In the genomic region with DNA sequence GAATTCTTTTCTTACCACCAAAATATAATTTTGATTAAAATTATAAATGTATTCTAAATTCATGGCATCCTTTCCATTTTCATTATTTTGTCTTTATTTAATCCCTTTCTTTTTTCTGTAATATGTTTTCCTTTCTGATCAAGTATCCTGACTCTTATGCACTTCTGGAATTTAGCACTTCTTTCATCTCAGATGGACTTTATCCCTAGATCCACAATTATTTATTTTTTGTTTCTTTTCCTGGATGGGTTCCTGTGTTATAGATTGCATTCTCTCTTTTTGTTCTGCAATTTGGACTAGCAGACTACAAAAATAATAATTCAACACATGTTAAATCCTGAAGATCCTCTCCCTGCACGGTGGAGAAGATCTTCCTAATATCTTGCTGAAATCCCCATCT, we compare ENCODE assay signal across 28 cellular contexts.
"Had no signal": no experiment of that assay in that cellular context is flagged by ENCODE, and none has a peak within 500 bp of the region (broad histone marks: within the 10 kb centered on the region; RNA-seq: fewer than 3 reads in every experiment).

No MANE protein-coding gene starts in this region.

- H3K4me1 Mint-ChIP-seq: activated naive CD8-positive, alpha-beta T cell treated with anti-CD3 and anti-CD28 coated beads, Interleukin-2, amount 10 ng/mL, durations not matched to agents 7 days and 5 days had no signal

- H3K36me3 Mint-ChIP-seq: activated naive CD8-positive, alpha-beta T cell treated with anti-CD3 and anti-CD28 coated beads, Interleukin-2, amount 10 ng/mL, durations not matched to agents 7 days and 5 days; natural killer cell treated with Interleukin-12 subunit alpha and Interleukin-12 subunit beta and Interleukin-15 and Interleukin-18, amount 100 ng/mL, for 72 hours had no signal

- H3K27ac Mint-ChIP-seq: activated naive CD8-positive, alpha-beta T cell treated with anti-CD3 and anti-CD28 coated beads, Interleukin-2, amount 10 ng/mL, durations not matched to agents 7 days and 5 days; effector memory CD8-positive, alpha-beta T cell; natural killer cell treated with Interleukin-12 subunit alpha and Interleukin-12 subunit beta and Interleukin-15 and Interleukin-18, amount 100 ng/mL, for 72 hours had no signal

- H3K9me3 Mint-ChIP-seq: activated naive CD8-positive, alpha-beta T cell treated with anti-CD3 and anti-CD28 coated beads, Interleukin-2, amount 10 ng/mL, durations not matched to agents 7 days and 5 days; effector memory CD8-positive, alpha-beta T cell; natural killer cell treated with Interleukin-12 subunit alpha and Interleukin-12 subunit beta and Interleukin-15 and Interleukin-18, amount 100 ng/mL, for 72 hours had no signal

- H3K4me3 ChIP-seq: ascending aorta, coronary artery, dorsolateral prefrontal cortex, heart left ventricle, left lung, lung, mucosa of descending colon, ovary, prostate gland, spleen, suprapubic skin, tibial artery had no signal

- H3K9me3 ChIP-seq: ascending aorta, heart left ventricle, left lung, mucosa of descending colon, neutrophil, ovary, prostate gland, spleen, suprapubic skin, tibial artery had no signal

- H3K27ac ChIP-seq: ascending aorta, brain microvascular endothelial cell, coronary artery, dorsolateral prefrontal cortex, foreskin keratinocyte, heart left ventricle, left lung, neutrophil, ovary, prostate gland, spleen, suprapubic skin, tibial artery had no signal

- H3K27me3 ChIP-seq: ascending aorta, brain microvascular endothelial cell, foreskin keratinocyte, heart left ventricle, left lung, ovary, suprapubic skin, tibial artery had no signal

- H3K4me1 ChIP-seq: foreskin keratinocyte, left lung, prostate gland, spleen, suprapubic skin had no signal

- ATAC-seq: effector memory CD8-positive, alpha-beta T cell; foreskin keratinocyte; heart left ventricle; left lung; mucosa of descending colon; natural killer cell treated with Interleukin-12 subunit alpha and Interleukin-12 subunit beta and Interleukin-15 and Interleukin-18, amount 100 ng/mL, for 72 hours had no signal

- H3K4me3 Mint-ChIP-seq: activated naive CD8-positive, alpha-beta T cell treated with anti-CD3 and anti-CD28 coated beads, Interleukin-2, amount 10 ng/mL, durations not matched to agents 7 days and 5 days; effector memory CD8-positive, alpha-beta T cell; natural killer cell treated with Interleukin-12 subunit alpha and Interleukin-12 subunit beta and Interleukin-15 and Interleukin-18, amount 100 ng/mL, for 72 hours had no signal

- H3K36me3 ChIP-seq: ascending aorta, brain microvascular endothelial cell, heart left ventricle, left lung, neutrophil, ovary, prostate gland, spleen, suprapubic skin, tibial artery had no signal

- DNase-seq: activated CD4-positive, alpha-beta T cell treated with anti-CD3 and anti-CD28 coated beads for 4 hours; activated CD4-positive, alpha-beta T cell treated with anti-CD3 and anti-CD28 coated beads, Interleukin-2, amount 50 U/mL, for 4 hours; activated CD4-positive, CD25-positive, alpha-beta regulatory T cell; activated CD8-positive, alpha-beta memory T cell treated with anti-CD3 and anti-CD28 coated beads for 24 hours; activated effector memory CD4-positive, alpha-beta T cell treated with Interleukin-2 at 50 U/mL for 16 hours; activated naive CD4-positive, alpha-beta T cell treated with Interleukin-2 at 50 U/mL for 16 hours; activated naive CD8-positive, alpha-beta T cell treated with anti-CD3 and anti-CD28 coated beads, Interleukin-2, amount 10 ng/mL, durations not matched to agents 7 days and 5 days; brain microvascular endothelial cell; dorsolateral prefrontal cortex; effector memory CD8-positive, alpha-beta T cell; erythroblast; foreskin keratinocyte; heart left ventricle; kidney glomerular epithelial cell; left lung; mesendoderm; mucosa of descending colon; ovary; spleen; stimulated activated naive CD4-positive, alpha-beta T cell; tibial artery had no signal
